Comparison of ENCODE assay signal across 18 cellular contexts in the genomic region with DNA sequence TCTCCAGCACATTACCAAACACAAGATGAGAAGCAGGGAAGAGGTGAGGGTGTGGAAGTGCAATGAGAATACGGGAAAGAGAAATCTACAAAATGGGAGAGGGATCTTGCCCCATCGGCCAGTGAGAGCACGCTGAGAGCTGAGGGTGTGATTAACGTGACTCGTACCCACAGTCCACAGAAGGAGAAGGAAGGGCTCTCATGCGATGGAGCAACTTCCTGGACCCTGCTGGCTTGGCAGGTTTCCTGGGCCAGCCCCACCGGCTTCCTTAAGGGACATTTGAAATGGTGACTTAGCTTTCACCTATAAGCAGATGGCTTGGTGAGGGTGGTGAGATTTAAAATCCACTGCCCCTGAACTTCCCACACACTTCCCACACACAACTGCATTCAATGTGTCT.
DNase-seq lines count a peak whose midpoint lies in the region; ATAC-seq and TF ChIP-seq lines count a peak whose summit lies in the region.
"Had no signal": no experiment of that assay in that cellular context is flagged by ENCODE, and none has a peak within 500 bp of the region (broad histone marks: within the 10 kb centered on the region; RNA-seq: fewer than 3 reads in every experiment).

No MANE protein-coding gene starts in this region.

- no peak overlapping the region for H3K9ac ChIP-seq in GM23248
- H3K9ac ChIP-seq in SU-DHL-6 (ENCODE audit: low read length): peak overlapping the region; percentile 11; the same call in 1 of the 2 replicates

- H3F3A ChIP-seq in GM23248 (ENCODE audit: insufficient read depth) (peaks cover 11% of the 10 kb centered on the region), SU-DHL-6 (ENCODE audit: insufficient read depth) (peaks cover 18% of the 10 kb centered on the region)

- WGBS in GM23248 (ENCODE audit: low coverage in 1 of 2, low lambda C conversion rate in 2 of 2, missing lambda C conversion rate in 2 of 2), 2 experiments: 37 to 39% methylated on average over 7 of the region's 7 CpGs
- WGBS in right cardiac atrium: 36% methylated on average over 7 of the region's 7 CpGs

- ATAC-seq in right cardiac atrium: peak in 1 of 2 donors; percentile 49
- no peak for ATAC-seq in GM19023 (IDR thresholded peaks at IDR 0.05; ENCODE audit: unreplicated experiment)
- no peak for ATAC-seq in HG02885 (IDR thresholded peaks at IDR 0.05; ENCODE audit: poor library complexity, unreplicated experiment)
- no peak for ATAC-seq in SK-N-SH treated with all-trans-retinoic acid at 6 μM for 48 hours
- ATAC-seq: activated naive CD4-positive, alpha-beta T cell treated with anti-CD3 and anti-CD28 coated beads, Interleukin-2, amount 50 U/mL, for 72 hours; CD8-positive, alpha-beta T cell; GM12878; psoas muscle had no signal

- intact Hi-C loops in right cardiac atrium (cut with DNase I) (no loop called here), tibial artery (cut with DNase I; ENCODE audit: low total_unique reads) (loop anchor here (10.0 kb wide), 1 partner anchor 232 kb away; no protein-coding TSS in a partner anchor)

- TF ChIP-seq CTCF in SU-DHL-6 (IDR thresholded peaks at IDR 0.05; ENCODE audit: insufficient read depth, low read length, poor library complexity, severe bottlenecking) (no peak), tibial artery (IDR thresholded peaks at IDR 0.05) (no peak)

- H3K4me3 ChIP-seq in GM23248 (no peak overlapping the region), SU-DHL-6 (ENCODE audit: insufficient read depth, low read length, poor library complexity, severe bottlenecking) (no peak overlapping the region), right cardiac atrium (ENCODE audit: low read length) (no peak overlapping the region), tibial artery (no peak overlapping the region)
- H3K4me3 ChIP-seq: breast epithelium, esophagus squamous epithelium, GM12878, psoas muscle, testis had no signal

- H3K4me1 ChIP-seq in GM23248 (ENCODE audit: insufficient read depth) (peaks cover 33% of the 10 kb centered on the region), right cardiac atrium (ENCODE audit: control insufficient read depth, insufficient read depth, low read length) (no peaks in the 10 kb centered on the region), tibial artery (peaks cover 0 to 7% (median 0%) of the 10 kb centered on the region in 4 donors)
- H3K4me1 ChIP-seq: testis had no signal

- no peaks in the 10 kb centered on the region for H3K9me3 ChIP-seq in GM23248 (ENCODE audit: low read depth)
- H3K9me3 ChIP-seq in SU-DHL-6 (ENCODE audit: insufficient read depth, low read length): no peaks in the 10 kb centered on the region
- no peaks in the 10 kb centered on the region for H3K9me3 ChIP-seq in right cardiac atrium (ENCODE audit: control insufficient read depth, low read length)
- no peaks in the 10 kb centered on the region for H3K9me3 ChIP-seq in tibial artery
- H3K9me3 ChIP-seq: breast epithelium, esophagus squamous epithelium, psoas muscle, testis had no signal

- no peaks in the 10 kb centered on the region for H4K20me1 ChIP-seq in GM23248 (ENCODE audit: insufficient read depth)
- H4K20me1 ChIP-seq in SU-DHL-6 (ENCODE audit: low read depth, low read length): no peaks in the 10 kb centered on the region

- H3K27me3 ChIP-seq in GM23248 (replicated peaks; ENCODE audit: insufficient read depth) (0 out of 2 replicates have a peak, but pooled peaks cover 9% of the 10 kb centered on the region), SU-DHL-6 (ENCODE audit: low read length) (no peaks in the 10 kb centered on the region), right cardiac atrium (ENCODE audit: control insufficient read depth, insufficient read depth) (no peaks in the 10 kb centered on the region), tibial artery (no peaks in the 10 kb centered on the region)
- H3K27me3 ChIP-seq: esophagus squamous epithelium, testis had no signal

- H2AFZ ChIP-seq in GM23248 (no peak overlapping the region), SU-DHL-6 (ENCODE audit: low read depth, low read length, severe bottlenecking) (peak overlapping the region; percentile 1)

- peak; percentile 30 for DNase-seq in GM23248
- peak; percentile 29 to 65 (median 63) for DNase-seq in right cardiac atrium
- peak; percentile 44 to 68 for DNase-seq in tibial artery
- DNase-seq: activated CD4-positive, alpha-beta T cell treated with anti-CD3 and anti-CD28 coated beads for 48 hours; CD8-positive, alpha-beta T cell; esophagus squamous epithelium; H9; MM.1S; psoas muscle; RPMI8226; testis had no signal

- no peaks in the 10 kb centered on the region for H3K9me2 ChIP-seq in GM23248 (ENCODE audit: insufficient read depth)
- H3K9me2 ChIP-seq in SU-DHL-6 (replicated peaks; ENCODE audit: insufficient read depth, low read length): no peaks in the 10 kb centered on the region

- H3K79me2 ChIP-seq in GM23248 (ENCODE audit: insufficient read depth): no peaks in the 10 kb centered on the region
- no peaks in the 10 kb centered on the region for H3K79me2 ChIP-seq in SU-DHL-6 (ENCODE audit: insufficient read depth, low read length)

- H3K36me3 ChIP-seq in GM23248 (ENCODE audit: low read depth) (no peaks in the 10 kb centered on the region), SU-DHL-6 (ENCODE audit: low read length) (no peaks in the 10 kb centered on the region), tibial artery (no peaks in the 10 kb centered on the region)
- H3K36me3 ChIP-seq: breast epithelium, esophagus squamous epithelium had no signal

- in situ Hi-C loops in GM23248 (cut with MboI): no loop called here

- H3K4me2 ChIP-seq in GM23248 (ENCODE audit: unreplicated experiment): no peak overlapping the region
- peak overlapping the region; percentile 19 for H3K4me2 ChIP-seq in SU-DHL-6 (ENCODE audit: low read depth, low read length, poor library complexity, severe bottlenecking)

- H3K27ac ChIP-seq in GM23248: no peak overlapping the region
- no peak overlapping the region for H3K27ac ChIP-seq in SU-DHL-6 (ENCODE audit: low read depth, low read length)
- no peak overlapping the region for H3K27ac ChIP-seq in right cardiac atrium (ENCODE audit: low read length)
- H3K27ac ChIP-seq in tibial artery: no peak overlapping the region
- H3K27ac ChIP-seq: breast epithelium, esophagus squamous epithelium, psoas muscle, testis had no signal

TF ChIP-seq in SK-N-SH treated with all-trans-retinoic acid at 6 μM for 48 hours, 23 proteins besides CTCF, POLR2A, EP300 and RAD21 (continues in another document):
- TF ChIP-seq ZC3H10 (CRISPR knock-in tag; IDR thresholded peaks at IDR 0.05): no peak
- no peak for TF ChIP-seq TCF4 (CRISPR knock-in tag; IDR thresholded peaks at IDR 0.05; ENCODE audit: borderline replicate concordance)
- no peak for TF ChIP-seq OSR1 (CRISPR knock-in tag; IDR thresholded peaks at IDR 0.05)
- no peak for TF ChIP-seq PPARA (CRISPR knock-in tag; IDR thresholded peaks at IDR 0.05; ENCODE audit: borderline replicate concordance)
- no peak for TF ChIP-seq BACH2 (CRISPR knock-in tag; IDR thresholded peaks at IDR 0.05; ENCODE audit: borderline replicate concordance)
- TF ChIP-seq ZFP30 (CRISPR knock-in tag; IDR thresholded peaks at IDR 0.05): no peak
- TF ChIP-seq, protein P1, sequence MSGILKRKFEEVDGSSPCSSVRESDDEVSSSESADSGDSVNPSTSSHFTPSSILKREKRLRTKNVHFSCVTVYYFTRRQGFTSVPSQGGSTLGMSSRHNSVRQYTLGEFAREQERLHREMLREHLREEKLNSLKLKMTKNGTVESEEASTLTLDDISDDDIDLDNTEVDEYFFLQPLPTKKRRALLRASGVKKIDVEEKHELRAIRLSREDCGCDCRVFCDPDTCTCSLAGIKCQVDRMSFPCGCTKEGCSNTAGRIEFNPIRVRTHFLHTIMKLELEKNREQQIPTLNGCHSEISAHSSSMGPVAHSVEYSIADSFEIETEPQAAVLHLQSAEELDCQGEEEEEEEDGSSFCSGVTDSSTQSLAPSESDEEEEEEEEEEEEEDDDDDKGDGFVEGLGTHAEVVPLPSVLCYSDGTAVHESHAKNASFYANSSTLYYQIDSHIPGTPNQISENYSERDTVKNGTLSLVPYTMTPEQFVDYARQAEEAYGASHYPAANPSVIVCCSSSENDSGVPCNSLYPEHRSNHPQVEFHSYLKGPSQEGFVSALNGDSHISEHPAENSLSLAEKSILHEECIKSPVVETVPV (CRISPR knock-in tag; IDR thresholded peaks at IDR 0.05): no peak
- no peak for TF ChIP-seq TSHZ2 (CRISPR knock-in tag; IDR thresholded peaks at IDR 0.05)
- TF ChIP-seq ZNF70 (CRISPR knock-in tag; IDR thresholded peaks at IDR 0.05): no peak
- no peak for TF ChIP-seq ARNTL (CRISPR knock-in tag; IDR thresholded peaks at IDR 0.05; ENCODE audit: borderline replicate concordance, low read depth)
- TF ChIP-seq RARB (CRISPR knock-in tag; IDR thresholded peaks at IDR 0.05): no peak
- TF ChIP-seq ZFP3 (CRISPR knock-in tag; IDR thresholded peaks at IDR 0.05): no peak
- no peak for TF ChIP-seq CSDC2 (CRISPR knock-in tag; IDR thresholded peaks at IDR 0.05)
- TF ChIP-seq ISL1 (CRISPR knock-in tag; IDR thresholded peaks at IDR 0.05): no peak
- no peak for TF ChIP-seq GLIS3 (CRISPR knock-in tag; IDR thresholded peaks at IDR 0.05)
- TF ChIP-seq SNAI2 (CRISPR knock-in tag; IDR thresholded peaks at IDR 0.05): no peak
- no peak for TF ChIP-seq ZNF8 (CRISPR knock-in tag; IDR thresholded peaks at IDR 0.05)
